ENCODE assay signal across 8 cellular contexts in genomic region chr6:43608310-43608763, GRCh38. TPM values are rescaled to one million over a fixed set of nuclear protein-coding genes. Genes with fewer than 3 reads are reported as not detected.
A peak's percentile ranks its signal among the peaks of the same experiment; 100 is the strongest.
DNase-seq lines count a peak whose midpoint lies in the region; ATAC-seq and TF ChIP-seq lines count a peak whose summit lies in the region.

No MANE protein-coding gene starts in this region.

- peaks cover 0 to 74% of the 10 kb centered on the region in 2 donors for H3K36me3 ChIP-seq in psoas muscle (ENCODE audit: insufficient read depth in 1 of 2, low read depth in 1 of 2)

- peaks cover 9% of the 10 kb centered on the region in 2 donors for H3K36me3 Mint-ChIP-seq in activated naive CD4-positive, alpha-beta T cell treated with anti-CD3 and anti-CD28 coated beads, Interleukin-2, amount 50 U/mL, for 72 hours

- no peaks in the 10 kb centered on the region for H3K9me3 ChIP-seq in psoas muscle

- intact Hi-C loops in head of caudate nucleus (cut with DNase I) (no loop called here), psoas muscle (cut with DNase I) (loop anchor here in 1 of 2 donors (2.0 kb wide), 1 partner anchor 470 kb away; no protein-coding TSS in a partner anchor)

- peak; percentile 82 for TF ChIP-seq CTCF in psoas muscle (IDR thresholded peaks at IDR 0.05)

- H3K4me3 ChIP-seq in psoas muscle = no peak overlapping the region

- no peaks in the 10 kb centered on the region for H3K9me3 Mint-ChIP-seq in activated naive CD4-positive, alpha-beta T cell treated with anti-CD3 and anti-CD28 coated beads, Interleukin-2, amount 50 U/mL, for 72 hours

- H3K27ac Mint-ChIP-seq in activated naive CD4-positive, alpha-beta T cell treated with anti-CD3 and anti-CD28 coated beads, Interleukin-2, amount 50 U/mL, for 72 hours = no peak overlapping the region

- no peaks in the 10 kb centered on the region for H3K27me3 ChIP-seq in psoas muscle (ENCODE audit: insufficient read depth in 3 of 3, low read length in 2 of 3)

- DNase-seq in ELR (ENCODE audit: low read depth) (peak; percentile 84), NCI-H1048 (lab: John Stamatoyannopoulos, UW) (peak; percentile 71), SK-N-DZ (ENCODE audit: low spot score) (peak; percentile 82), head of caudate nucleus (peak; percentile 32 to 90 (median 76)), psoas muscle (peak; percentile 56 to 69)
- DNase-seq in activated naive CD4-positive, alpha-beta T cell treated with anti-CD3 and anti-CD28 coated beads, Interleukin-2, amount 50 U/mL, for 72 hours (ENCODE audit: low spot score in 2 of 2) = peak in 1 of 2 donors; percentile 52

- ATAC-seq in activated naive CD4-positive, alpha-beta T cell treated with anti-CD3 and anti-CD28 coated beads, Interleukin-2, amount 50 U/mL, for 72 hours = peak; percentile 43 to 57
- peak; percentile 63 to 82 (median 70) for ATAC-seq in psoas muscle
- ATAC-seq in GM18909 (IDR thresholded peaks at IDR 0.05; ENCODE audit: poor library complexity, unreplicated experiment) = no peak
- ATAC-seq in GM18498 (IDR thresholded peaks at IDR 0.05; ENCODE audit: unreplicated experiment) = no peak

- 4 to 6% (median 5%) methylated on average over 5 of the region's 5 CpGs for WGBS in psoas muscle, 3 donors

- H3K27ac ChIP-seq in psoas muscle = no peak overlapping the region

- H3K4me1 ChIP-seq in psoas muscle = no peaks in the 10 kb centered on the region

RNA-seq across cellular contexts. Expression of gene GTPBP2, which starts 20.7 kb away (rescaled TPM):
- polyA plus RNA-seq in SK-N-DZ (2014; cell fraction: cytosol; rRNA removed) = 48.7 and 53.0 TPM in 2 replicates
- polyA plus RNA-seq in SK-N-DZ (2014; cell fraction: nucleus; rRNA removed) = 247 and 282 TPM in 2 replicates
- 10 to 100 TPM; 84.1 to 85.8 TPM for total RNA-seq in activated naive CD4-positive, alpha-beta T cell treated with anti-CD3 and anti-CD28 coated beads, Interleukin-2, amount 50 U/mL, for 72 hours
- 10 to 100 TPM; 32.8 to 43.8 (median 35.2) TPM for total RNA-seq in psoas muscle
- polyA plus RNA-seq in psoas muscle = 10 to 100 TPM; 27.8 to 69.6 (median 33.9) TPM

RNA-seq across cellular contexts. Expression of gene MAD2L1BP, which starts 27.3 kb away (rescaled TPM):
- 36.2 and 42.7 TPM in 2 replicates for polyA plus RNA-seq in SK-N-DZ (2014; cell fraction: cytosol; rRNA removed)
- polyA plus RNA-seq in SK-N-DZ (2014; cell fraction: nucleus; rRNA removed) = 27.0 and 28.3 TPM in 2 replicates
- 10 to 100 TPM; 38.4 to 38.7 TPM for total RNA-seq in activated naive CD4-positive, alpha-beta T cell treated with anti-CD3 and anti-CD28 coated beads, Interleukin-2, amount 50 U/mL, for 72 hours
- total RNA-seq in psoas muscle = 10 to 100 TPM; 17.0 to 36.6 (median 26.1) TPM
- polyA plus RNA-seq in psoas muscle = 10 to 100 TPM; 30.5 to 43.1 (median 31.6) TPM

RNA-seq across cellular contexts. Expression of gene POLH, which starts 32.4 kb away (rescaled TPM):
- polyA plus RNA-seq in SK-N-DZ (2014; cell fraction: cytosol; rRNA removed) = 12.5 and 12.8 TPM in 2 replicates
- 7.6 and 10.2 TPM in 2 replicates for polyA plus RNA-seq in SK-N-DZ (2014; cell fraction: nucleus; rRNA removed)
- 100 to 1,000 TPM in 1 of 2 donors, 10 to 100 TPM in 1; 46.2 to 101 TPM for total RNA-seq in activated naive CD4-positive, alpha-beta T cell treated with anti-CD3 and anti-CD28 coated beads, Interleukin-2, amount 50 U/mL, for 72 hours
- 1 to 10 TPM; 3.6 to 6.4 (median 5.5) TPM for total RNA-seq in psoas muscle
- polyA plus RNA-seq in psoas muscle = 1 to 10 TPM; 1.7 to 6.8 (median 1.9) TPM

RNA-seq across cellular contexts. Expression of gene XPO5, which starts 32.5 kb away (rescaled TPM):
- 74.1 and 84.4 TPM in 2 replicates for polyA plus RNA-seq in SK-N-DZ (2014; cell fraction: cytosol; rRNA removed)
- polyA plus RNA-seq in SK-N-DZ (2014; cell fraction: nucleus; rRNA removed) = 70.5 and 103 TPM in 2 replicates
- total RNA-seq in activated naive CD4-positive, alpha-beta T cell treated with anti-CD3 and anti-CD28 coated beads, Interleukin-2, amount 50 U/mL, for 72 hours = 100 to 1,000 TPM; 109 to 110 TPM
- total RNA-seq in psoas muscle = 10 to 100 TPM; 17.5 to 40.1 (median 20.1) TPM
- polyA plus RNA-seq in psoas muscle = 10 to 100 TPM; 12.3 to 21.7 (median 12.8) TPM

RNA-seq across cellular contexts. Expression of gene RSPH9, which starts 36.5 kb away (rescaled TPM):
- polyA plus RNA-seq in SK-N-DZ (2014; cell fraction: cytosol; rRNA removed) = not detected in 2 replicates
- polyA plus RNA-seq in SK-N-DZ (2014; cell fraction: nucleus; rRNA removed) = not detected in 2 replicates
- under 1 TPM; 0.09 to 0.21 TPM for total RNA-seq in activated naive CD4-positive, alpha-beta T cell treated with anti-CD3 and anti-CD28 coated beads, Interleukin-2, amount 50 U/mL, for 72 hours
- under 1 TPM in 1 of 4 donors, not detected in 3; 0.11 TPM for total RNA-seq in psoas muscle
- under 1 TPM; 0.36 to 0.59 (median 0.51) TPM for polyA plus RNA-seq in psoas muscle

Comparison
In these comparisons a context has a peak if more than half of its experiments do, and no peak if none do; other contexts are left out.
1. ATAC-seq: peak in activated naive CD4-positive, alpha-beta T cell treated with anti-CD3 and anti-CD28 coated beads, Interleukin-2, amount 50 U/mL, for 72 hours (2 of 2) and psoas muscle (4 of 4); none in GM18909 (single experiment) and GM18498 (single experiment).
2. RNA of gene POLH, which starts 32.4 kb away (total RNA-seq): 46.2 to 101 TPM in activated naive CD4-positive, alpha-beta T cell treated with anti-CD3 and anti-CD28 coated beads, Interleukin-2, amount 50 U/mL, for 72 hours; 3.6 to 6.4 TPM in psoas muscle; every median in the first group is over 4 times any median in the second.